In genomic region chr12:75481013-75481705, GRCh38 we compare ENCODE assay signal across 8 cellular contexts. TPM values are rescaled to one million over a fixed set of nuclear protein-coding genes. Genes with fewer than 3 reads are reported as not detected.
DNase-seq lines count a peak whose midpoint lies in the region; TF ChIP-seq lines count a peak whose summit lies in the region.

No MANE protein-coding gene starts in this region.

- in situ Hi-C loops in GM23248 (cut with MboI): loop anchor here (10.0 to 25.0 kb wide), 2 partner anchors 86 to 794 kb away; partner anchors contain the start of gene GLIPR1L2
- in situ Hi-C loops in brain microvascular endothelial cell (cut with HindIII; ENCODE audit: low pct_ligation_motif_present, low sequenced_read_pairs): no loop called here

- H3K4me2 ChIP-seq in GM23248 (ENCODE audit: unreplicated experiment): peak overlapping the region; percentile 97

- H3K4me3 ChIP-seq in GM23248: peak overlapping the region; percentile 86
- H3K4me3 ChIP-seq in MG63: peak overlapping the region; percentile 61
- peak overlapping the region; percentile 70 for H3K4me3 ChIP-seq in brain microvascular endothelial cell (ENCODE audit: low read depth, low read length)

- peaks cover 51% of the 10 kb centered on the region for H3K79me2 ChIP-seq in GM23248 (ENCODE audit: insufficient read depth)

- H3K9me2 ChIP-seq in GM23248 (ENCODE audit: insufficient read depth): no peaks in the 10 kb centered on the region

- no peaks in the 10 kb centered on the region for H3K9me3 ChIP-seq in GM23248 (ENCODE audit: low read depth)
- no peaks in the 10 kb centered on the region for H3K9me3 ChIP-seq in MG63

- TF ChIP-seq CTCF in brain microvascular endothelial cell (IDR thresholded peaks at IDR 0.05; ENCODE audit: low read depth, low read length, missing control alignments): no peak

- H3K36me3 ChIP-seq in GM23248 (ENCODE audit: low read depth): peaks cover 8% of the 10 kb centered on the region; the same call in 1 of the 2 replicates
- peaks cover 39% of the 10 kb centered on the region for H3K36me3 ChIP-seq in MG63
- H3K36me3 ChIP-seq in brain microvascular endothelial cell (replicated peaks): peaks cover 14% of the 10 kb centered on the region

- H3K27ac ChIP-seq in GM23248 (peak overlapping the region; percentile 93), brain microvascular endothelial cell (peak overlapping the region; percentile 91)

- H3K27me3 ChIP-seq in GM23248 (replicated peaks; ENCODE audit: insufficient read depth) (no peaks in the 10 kb centered on the region), MG63 (no peaks in the 10 kb centered on the region), brain microvascular endothelial cell (replicated peaks) (no peaks in the 10 kb centered on the region)

- peak overlapping the region; percentile 82 for H3K9ac ChIP-seq in GM23248

- peaks cover 59% of the 10 kb centered on the region for H3K4me1 ChIP-seq in GM23248 (ENCODE audit: insufficient read depth)

- peaks cover 60% of the 10 kb centered on the region for H3F3A ChIP-seq in GM23248 (ENCODE audit: insufficient read depth)

- peak; percentile 17 for DNase-seq in GDM1 (lab: John Stamatoyannopoulos, UW)
- peak; percentile 34 for DNase-seq in GM23248
- DNase-seq in MG63: no peak
- DNase-seq in brain microvascular endothelial cell: no peak
- DNase-seq in myocyte (ENCODE audit: low read depth): peak; percentile 18
- DNase-seq in NCI-H345 treated with DMSO at 0.1 percent for 48 hours (lab: John Stamatoyannopoulos, UW; ENCODE audit: unreplicated experiment): no peak
- DNase-seq in NCI-H146 treated with DMSO at 0.1 percent for 48 hours (lab: John Stamatoyannopoulos, UW; ENCODE audit: unreplicated experiment): no peak
- no peak for DNase-seq in stimulated activated CD4-positive, alpha-beta T cell treated with anti-CD3 and anti-CD28 coated beads, Interleukin-12 subunit alpha, Interleukin-12 subunit beta, amount 100 ng/mL, for 4 hours

- H4K20me1 ChIP-seq in GM23248 (ENCODE audit: insufficient read depth): no peaks in the 10 kb centered on the region

- 1 to 2% methylated on average over 5 of the region's 5 CpGs for WGBS in GM23248 (ENCODE audit: low coverage in 1 of 2, low lambda C conversion rate in 2 of 2, missing lambda C conversion rate in 2 of 2), 2 experiments

- peak overlapping the region; percentile 69 for H2AFZ ChIP-seq in GM23248

RNA-seq across cellular contexts. Expression of gene GLIPR1, which starts 0.6 kb away (rescaled TPM):
- total RNA-seq in GM23248 (2014; rRNA removed; shearing (Covaris generic)): 272 and 303 TPM in 2 replicates
- polyA plus RNA-seq in GM23248 (2016; fragmentation: Nextera tagmentation; extraction: Ambion mirVana): 488 and 507 TPM in 2 replicates
- total RNA-seq in MG63 (2014; rRNA removed; shearing (Covaris generic); ENCODE audit: low replicate concordance): 99.6 and 103 TPM in 2 replicates
- total RNA-seq in myocyte: 15.9 and 20.7 TPM in 2 replicates
- 35.3 TPM for polyA plus RNA-seq in myocyte (2012)

RNA-seq across cellular contexts. Expression of gene KRR1, which starts 30.2 kb away (rescaled TPM):
- 45.3 and 54.9 TPM in 2 replicates for total RNA-seq in GM23248 (2014; rRNA removed; shearing (Covaris generic))
- 35.1 and 37.4 TPM in 2 replicates for polyA plus RNA-seq in GM23248 (2016; fragmentation: Nextera tagmentation; extraction: Ambion mirVana)
- 30.3 and 40.2 TPM in 2 replicates for total RNA-seq in MG63 (2014; rRNA removed; shearing (Covaris generic); ENCODE audit: low replicate concordance)
- total RNA-seq in myocyte: 35.6 and 44.3 TPM in 2 replicates
- 16.8 TPM for polyA plus RNA-seq in myocyte (2012)

Comparison
In these comparisons a context has a peak if more than half of its experiments do, and no peak if none do; other contexts are left out.
1. DNase-seq: peak in GDM1 (single experiment), GM23248 (single experiment) and myocyte (single experiment); none in MG63 (single experiment), brain microvascular endothelial cell (single experiment), NCI-H345 treated with DMSO at 0.1 percent for 48 hours (single experiment), NCI-H146 treated with DMSO at 0.1 percent for 48 hours (single experiment) and stimulated activated CD4-positive, alpha-beta T cell treated with anti-CD3 and anti-CD28 coated beads, Interleukin-12 subunit alpha, Interleukin-12 subunit beta, amount 100 ng/mL, for 4 hours (single experiment).
2. Peak in every context shown above with its lines, with median percentiles within 50 percentile points of each other: H3K4me3 ChIP-seq.